Comparison of ENCODE assay signal across 8 cellular contexts in genomic region chr13:111258637-111259036, GRCh38.
"Had no signal": no experiment of that assay in that cellular context is flagged by ENCODE, and none has a peak within 500 bp of the region (broad histone marks: within the 10 kb centered on the region; RNA-seq: fewer than 3 reads in every experiment).

No MANE protein-coding gene starts in this region.

- H3K9me3 Mint-ChIP-seq: GM23338, H9, HFFc6 had no signal

- H3K4me2 ChIP-seq: GM23338 had no signal

- H3K9me3 ChIP-seq: HAP-1 had no signal

- H3K27ac Mint-ChIP-seq: GM23338, HFFc6 had no signal

- H3K4me3 Mint-ChIP-seq: GM23338, H9, HFFc6 had no signal

- DNase-seq: GM23248, GOT3, H7, H9, HCEC 1CT, HFFc6 had no signal

- H3K4me1 Mint-ChIP-seq: GM23338, H9 had no signal

- H3K9ac ChIP-seq: GM23248 had no signal

- H3K4me1 ChIP-seq: HAP-1 had no signal

- H3K4me3 ChIP-seq: GM23248, GM23338, HAP-1 had no signal

- H3K27ac ChIP-seq: GM23248 had no signal
